ENCODE assay signal across 21 cellular contexts in the genomic region with DNA sequence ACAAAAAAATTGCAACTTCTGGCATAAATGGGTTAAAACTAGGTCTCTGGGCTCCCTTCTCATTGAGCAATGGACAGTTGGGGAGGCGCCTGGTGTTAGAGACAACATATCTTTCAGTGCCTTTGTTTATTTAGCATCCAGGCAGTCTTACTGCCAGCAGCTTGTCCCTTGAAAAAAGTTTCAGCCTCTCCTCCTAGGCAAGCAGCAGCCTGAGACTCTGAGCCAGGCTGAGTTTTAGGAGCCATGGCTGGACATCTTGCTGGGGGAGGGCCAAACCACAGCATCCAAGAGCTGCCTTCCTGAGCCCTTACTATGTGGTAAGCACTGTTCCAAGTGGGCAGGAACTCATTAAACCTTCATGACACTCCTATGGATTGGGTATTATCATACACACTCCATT. TPM values are rescaled to one million over a fixed set of nuclear protein-coding genes. Genes with fewer than 3 reads are reported as not detected.
DNase-seq lines count a peak whose midpoint lies in the region; ATAC-seq and TF ChIP-seq lines count a peak whose summit lies in the region.
"Had no signal": no experiment of that assay in that cellular context is flagged by ENCODE, and none has a peak within 500 bp of the region (broad histone marks: within the 10 kb centered on the region; RNA-seq: fewer than 3 reads in every experiment).

No MANE protein-coding gene starts in this region.

- intact Hi-C loops in left cardiac atrium (cut with DNase I) (no loop called here), psoas muscle (cut with DNase I) (no loop called here)

- H3K9me2 ChIP-seq in hepatocyte (replicated peaks; ENCODE audit: insufficient read depth) = no peaks in the 10 kb centered on the region

- H3K79me2 ChIP-seq in hepatocyte = no peaks in the 10 kb centered on the region
- no peaks in the 10 kb centered on the region for H3K79me2 ChIP-seq in osteoblast (ENCODE audit: insufficient read depth, low read length)

- H4K20me1 ChIP-seq in hepatocyte (ENCODE audit: insufficient read depth, poor library complexity, severe bottlenecking) = no peaks in the 10 kb centered on the region
- no peaks in the 10 kb centered on the region for H4K20me1 ChIP-seq in osteoblast (ENCODE audit: insufficient read depth, low read length)

- no peak for ATAC-seq in left cardiac atrium
- ATAC-seq in psoas muscle = no peak
- ATAC-seq: activated CD8-positive, alpha-beta memory T cell treated with anti-CD3 and anti-CD28 coated beads, Interleukin-2, amount 10 ng/mL, durations not matched to agents 7 days and 5 days had no signal

- H3K4me1 ChIP-seq in right atrium auricular region (peaks cover 0 to 20% of the 10 kb centered on the region in 2 donors), hepatocyte (ENCODE audit: insufficient read depth) (peaks cover 9% of the 10 kb centered on the region), psoas muscle (no peaks in the 10 kb centered on the region), osteoblast (ENCODE audit: insufficient read depth, low read length) (peaks cover 9% of the 10 kb centered on the region)

- H3K27me3 ChIP-seq in right atrium auricular region (no peaks in the 10 kb centered on the region), hepatocyte (no peaks in the 10 kb centered on the region), psoas muscle (ENCODE audit: insufficient read depth in 3 of 3, low read length in 2 of 3) (no peaks in the 10 kb centered on the region), osteoblast (ENCODE audit: insufficient read depth, low read length) (no peaks in the 10 kb centered on the region)
- H3K27me3 ChIP-seq: brain microvascular endothelial cell, dorsolateral prefrontal cortex, esophagus squamous epithelium had no signal

- no peak overlapping the region for H3K4me3 ChIP-seq in right atrium auricular region
- no peak overlapping the region for H3K4me3 ChIP-seq in hepatocyte
- H3K4me3 ChIP-seq in psoas muscle = no peak overlapping the region
- no peak overlapping the region for H3K4me3 ChIP-seq in osteoblast (ENCODE audit: insufficient read depth, low read length)
- H3K4me3 ChIP-seq: dorsolateral prefrontal cortex, esophagus squamous epithelium, left ventricle myocardium inferior, thoracic aorta had no signal

- WGBS in hepatocyte (ENCODE audit: low lambda C conversion rate, missing lambda C conversion rate) = 55% methylated on average over 1 of the region's 1 CpG
- 92 to 96% (median 95%) methylated on average over 1 of the region's 1 CpG for WGBS in psoas muscle, 3 donors

- H3K9me3 ChIP-seq in right atrium auricular region (peaks cover 0 to 4% of the 10 kb centered on the region in 2 donors), hepatocyte (ENCODE audit: low read depth) (no peaks in the 10 kb centered on the region), psoas muscle (no peaks in the 10 kb centered on the region), osteoblast (ENCODE audit: low read depth, low read length) (no peaks in the 10 kb centered on the region)
- H3K9me3 ChIP-seq: esophagus squamous epithelium, thoracic aorta had no signal

- no peaks in the 10 kb centered on the region for H3K36me3 ChIP-seq in right atrium auricular region
- no peaks in the 10 kb centered on the region for H3K36me3 ChIP-seq in hepatocyte (replicated peaks; ENCODE audit: insufficient read depth, low read depth)
- no peaks in the 10 kb centered on the region for H3K36me3 ChIP-seq in psoas muscle (ENCODE audit: insufficient read depth in 1 of 2, low read depth in 1 of 2)
- no peaks in the 10 kb centered on the region for H3K36me3 ChIP-seq in osteoblast (ENCODE audit: insufficient read depth, low read length)
- H3K36me3 ChIP-seq: brain microvascular endothelial cell, esophagus squamous epithelium, left ventricle myocardium inferior, thoracic aorta had no signal

- peak overlapping the region; percentile 4 to 48 for H3K27ac ChIP-seq in right atrium auricular region
- no peak overlapping the region for H3K27ac ChIP-seq in hepatocyte
- H3K27ac ChIP-seq in psoas muscle = no peak overlapping the region
- H3K27ac ChIP-seq in osteoblast (ENCODE audit: low read depth, low read length) = no peak overlapping the region
- H3K27ac ChIP-seq: brain microvascular endothelial cell, dorsolateral prefrontal cortex, left ventricle myocardium inferior, thoracic aorta had no signal

- H2AFZ ChIP-seq in hepatocyte (no peak overlapping the region), osteoblast (ENCODE audit: low read length) (no peak overlapping the region)

- no peak for TF ChIP-seq CTCF in right atrium auricular region (IDR thresholded peaks at IDR 0.05)
- no peak for TF ChIP-seq CTCF in hepatocyte (IDR thresholded peaks at IDR 0.05; ENCODE audit: poor library complexity)
- no peak for TF ChIP-seq CTCF in psoas muscle (IDR thresholded peaks at IDR 0.05)
- no peak for TF ChIP-seq CTCF in osteoblast (IDR thresholded peaks at IDR 0.05; ENCODE audit: extremely low read depth, low read depth, low read length)

- DNase-seq in right atrium auricular region (ENCODE audit: low spot score) (no peak), left cardiac atrium (no peak), amniotic epithelial cell (ENCODE audit: low read depth) (peak; percentile 81), hepatocyte (ENCODE audit: low spot score) (peak; percentile 46), C1 segment of cervical spinal cord (lab: John Stamatoyannopoulos, UW) (no peak), psoas muscle (no peak), NCI-H1105 treated with DMSO at 0.1 percent for 48 hours (lab: John Stamatoyannopoulos, UW) (no peak), osteoblast (ENCODE audit: insufficient read length, low spot score, missing footprints) (no peak)
- DNase-seq: 8988T; activated CD8-positive, alpha-beta memory T cell treated with anti-CD3 and anti-CD28 coated beads, Interleukin-2, amount 10 ng/mL, durations not matched to agents 7 days and 5 days; activated naive CD4-positive, alpha-beta T cell; brain microvascular endothelial cell; dorsolateral prefrontal cortex; esophagus squamous epithelium; left ventricle myocardium inferior; naive B cell; NCI-H1436; NCI-H2227 treated with DMSO at 0.1 percent for 48 hours; SHP77; stimulated activated CD4-positive, alpha-beta T cell treated with anti-CD3 and anti-CD28 coated beads, Interleukin-2, amount 100 ng/mL, for 48 hours had no signal

- no peak overlapping the region for H3K4me2 ChIP-seq in hepatocyte
- no peak overlapping the region for H3K4me2 ChIP-seq in osteoblast (ENCODE audit: insufficient read depth, low read length)

RNA-seq across cellular contexts. Expression of a gene that starts 10.1 kb away (rescaled TPM):
- 10 to 100 TPM; 46.1 to 67.4 TPM for total RNA-seq in right atrium auricular region
- total RNA-seq in left cardiac atrium = 10 to 100 TPM; 30.5 to 32.7 TPM
- 68.9 and 89.0 TPM in 2 replicates for total RNA-seq in hepatocyte
- 79.9 and 85.4 TPM in 2 replicates for polyA plus RNA-seq in hepatocyte
- total RNA-seq in psoas muscle = 10 to 100 TPM; 11.0 to 49.6 (median 30.8) TPM
- 10 to 100 TPM; 13.2 to 73.2 (median 49.9) TPM for polyA plus RNA-seq in psoas muscle
- 70.7 and 77.1 TPM in 2 replicates for total RNA-seq in osteoblast

Comparison
In these comparisons a context has a peak if more than half of its experiments do, and no peak if none do; other contexts are left out.
1. DNase-seq: peak in amniotic epithelial cell (single experiment) and hepatocyte (single experiment); none in right atrium auricular region (single experiment), left cardiac atrium (single experiment), C1 segment of cervical spinal cord (0 of 14), psoas muscle (0 of 2), NCI-H1105 treated with DMSO at 0.1 percent for 48 hours (single experiment) and osteoblast (single experiment).
2. H3K27ac ChIP-seq: peak in right atrium auricular region (2 of 2); none in hepatocyte (single experiment), psoas muscle (single experiment) and osteoblast (single experiment).